ENCODE assay signal across 8 cellular contexts in genomic region chr13:97257800-97258799, GRCh38. TPM values are rescaled to one million over a fixed set of nuclear protein-coding genes. Genes with fewer than 3 reads are reported as not detected.
DNase-seq lines count a peak whose midpoint lies in the region; ATAC-seq and TF ChIP-seq lines count a peak whose summit lies in the region.

No MANE protein-coding gene starts in this region.

- H3K27me3 Mint-ChIP-seq in T-helper 2 cell treated with Interferon-gamma antibody and Interleukin-4, amounts not matched to agents 5 μg/mL and 100 μg/mL, for 36 hours (ENCODE audit: low read depth) = no peaks in the 10 kb centered on the region

- peaks cover 89 to 99% (median 92%) of the 10 kb centered on the region in 4 donors for H3K4me1 ChIP-seq in esophagus muscularis mucosa

- peaks cover 14% of the 10 kb centered on the region for H3K36me3 Mint-ChIP-seq in T-helper 2 cell treated with Interferon-gamma antibody and Interleukin-4, amounts not matched to agents 5 μg/mL and 100 μg/mL, for 36 hours (ENCODE audit: low read depth)

- ATAC-seq in GM19025 (IDR thresholded peaks at IDR 0.05; ENCODE audit: low read depth, unreplicated experiment) (peak; percentile 61), HG03066 (IDR thresholded peaks at IDR 0.05; ENCODE audit: low read depth, unreplicated experiment) (peak; percentile 62), omental fat pad (ENCODE audit: low FRiP score) (peak; percentile 63)

- H3K4me3 Mint-ChIP-seq in T-helper 2 cell treated with Interferon-gamma antibody and Interleukin-4, amounts not matched to agents 5 μg/mL and 100 μg/mL, for 36 hours = peak overlapping the region; percentile 67

- H3K36me3 ChIP-seq in BJ (ENCODE audit: control insufficient read depth, insufficient read depth, low read length) = peaks cover 4% of the 10 kb centered on the region
- H3K36me3 ChIP-seq in esophagus muscularis mucosa = no peaks in the 10 kb centered on the region

- CTCF ChIA-PET in BJ (lab: Yijun Ruan, JAX) = interaction anchor here (1.0 kb wide), 1 partner anchor 9 kb away, joined by 3 read pairs; no protein-coding TSS in a partner anchor

- no peaks in the 10 kb centered on the region for H3K9me3 Mint-ChIP-seq in T-helper 2 cell treated with Interferon-gamma antibody and Interleukin-4, amounts not matched to agents 5 μg/mL and 100 μg/mL, for 36 hours

- peak overlapping the region; percentile 90 for H3K27ac Mint-ChIP-seq in T-helper 2 cell treated with Interferon-gamma antibody and Interleukin-4, amounts not matched to agents 5 μg/mL and 100 μg/mL, for 36 hours

- no peak overlapping the region for H3K4me3 ChIP-seq in BJ (ENCODE audit: low read depth, low read length)
- no peak overlapping the region for H3K4me3 ChIP-seq in esophagus muscularis mucosa

- 65% methylated on average over 13 of the region's 13 CpGs for WGBS in esophagus muscularis mucosa

- H3K27me3 ChIP-seq in BJ (ENCODE audit: control insufficient read depth, insufficient read depth, low read length) (no peaks in the 10 kb centered on the region), esophagus muscularis mucosa (no peaks in the 10 kb centered on the region)

- peak; percentile 18 for TF ChIP-seq EP300 in esophagus muscularis mucosa (IDR thresholded peaks at IDR 0.05)

- intact Hi-C loops in esophagus muscularis mucosa (cut with DNase I) = no loop called here

- TF ChIP-seq POLR2A in esophagus muscularis mucosa (IDR thresholded peaks at IDR 0.05; ENCODE audit: low read depth) = no peak

- peak overlapping the region; percentile 56 to 76 (median 70) for H3K27ac ChIP-seq in esophagus muscularis mucosa (replicated peaks in 1 of 4)

- peak; percentile 68 for DNase-seq in BJ (ENCODE audit: low read depth)
- no peak for DNase-seq in T-helper 2 cell treated with Interferon-gamma antibody and Interleukin-4, amounts not matched to agents 5 μg/mL and 100 μg/mL, for 36 hours (ENCODE audit: low spot score)
- no peak for DNase-seq in esophagus muscularis mucosa (ENCODE audit: extremely low spot score)
- no peak for DNase-seq in omental fat pad (ENCODE audit: low spot score)
- no peak for DNase-seq in epidermal melanocyte (ENCODE audit: insufficient read length, low spot score)
- DNase-seq in NCI-H2081 treated with DMSO at 0.1 percent for 48 hours (lab: John Stamatoyannopoulos, UW) = no peak

- TF ChIP-seq CTCF in BJ (IDR thresholded peaks at IDR 0.05; ENCODE audit: insufficient read depth, low read depth, low read length) (peak; percentile 34), esophagus muscularis mucosa (IDR thresholded peaks at IDR 0.05) (no peak), omental fat pad (IDR thresholded peaks at IDR 0.05) (no peak)

- peaks cover 78% of the 10 kb centered on the region for H3K4me1 Mint-ChIP-seq in T-helper 2 cell treated with Interferon-gamma antibody and Interleukin-4, amounts not matched to agents 5 μg/mL and 100 μg/mL, for 36 hours (ENCODE audit: low read depth)

- H3K9me3 ChIP-seq in esophagus muscularis mucosa = no peaks in the 10 kb centered on the region

- POLR2A ChIA-PET in BJ (lab: Charles Lee) = interaction anchor here (0.6 kb wide), 1 partner anchor 111 kb away, joined by 3 read pairs; no protein-coding TSS in a partner anchor

RNA-seq across cellular contexts. Expression of gene MBNL2, which starts 36.0 kb away (rescaled TPM):
- 27.4 and 45.5 TPM in 2 replicates for polyA plus RNA-seq in BJ (2011; rRNA removed)
- 58.4 and 94.0 TPM in 2 replicates for polyA minus RNA-seq in BJ (2011; rRNA and poly(A)+ RNA removed)
- 100 to 1,000 TPM in 2 of 4 donors, 10 to 100 TPM in 2; 92.8 to 132 (median 101) TPM for total RNA-seq in esophagus muscularis mucosa
- 100 to 1,000 TPM; 105 to 132 (median 123) TPM for total RNA-seq in omental fat pad
